Comparison of ENCODE assay signal across 28 cellular contexts in genomic region chr1:208113036-208113435, GRCh38.
"Had no signal": no experiment of that assay in that cellular context is flagged by ENCODE, and none has a peak within 500 bp of the region (broad histone marks: within the 10 kb centered on the region; RNA-seq: fewer than 3 reads in every experiment).

No MANE protein-coding gene starts in this region.

- H3K9ac ChIP-seq: KMS-11 had no signal

- ATAC-seq: activated CD4-positive, alpha-beta T cell treated with anti-CD3 and anti-CD28 coated beads for 36 hours; activated CD4-positive, CD25-positive, alpha-beta regulatory T cell treated with anti-CD3 and anti-CD28 coated beads, Interleukin-2, amount 50 U/mL, for 24 hours; activated CD8-positive, alpha-beta T cell treated with anti-CD3 and anti-CD28 coated beads, Interleukin-2, amount 10 ng/mL, durations not matched to agents 7 days and 5 days; activated naive CD4-positive, alpha-beta T cell treated with anti-CD3 and anti-CD28 coated beads, Interleukin-2, amount 50 U/mL, for 72 hours; activated T-cell treated with anti-CD3 and anti-CD28 coated beads, Interleukin-2, amount 50 U/mL, for 4 hours; body of pancreas; Right ventricle myocardium inferior; WTC11 had no signal

- H3K4me3 Mint-ChIP-seq: activated CD4-positive, alpha-beta T cell treated with anti-CD3 and anti-CD28 coated beads for 36 hours; activated CD4-positive, alpha-beta T cell treated with anti-CD3 and anti-CD28 coated beads, Interleukin-2, amount 10 ng/mL, durations not matched to agents 7 days and 5 days; activated CD8-positive, alpha-beta T cell treated with anti-CD3 and anti-CD28 coated beads, Interleukin-2, amount 10 ng/mL, durations not matched to agents 7 days and 5 days; activated naive CD4-positive, alpha-beta T cell treated with anti-CD3 and anti-CD28 coated beads for 36 hours; activated T-cell treated with anti-CD3 and anti-CD28 coated beads, Interleukin-2, amount 50 U/mL, for 4 hours; activated T-helper 1 cell treated with anti-CD3 and anti-CD28 coated beads, Interleukin-12 subunit alpha, Interleukin-12 subunit beta, Interleukin-2, Interleukin-4 antibody, amounts not matched to agents 30 ng/mL and 10 ng/mL and 1 ng/mL, durations not matched to agents 14 hours and 24 hours and 36 hours; WTC11 had no signal

- H3K4me2 ChIP-seq: KMS-11 had no signal

- H3K36me3 ChIP-seq: adrenal gland had no signal

- H3K27ac Mint-ChIP-seq: activated CD4-positive, alpha-beta T cell treated with anti-CD3 and anti-CD28 coated beads for 36 hours; activated CD4-positive, alpha-beta T cell treated with anti-CD3 and anti-CD28 coated beads, Interleukin-2, amount 10 ng/mL, durations not matched to agents 7 days and 5 days; activated CD8-positive, alpha-beta T cell treated with anti-CD3 and anti-CD28 coated beads, Interleukin-2, amount 10 ng/mL, durations not matched to agents 7 days and 5 days; activated naive CD4-positive, alpha-beta T cell treated with anti-CD3 and anti-CD28 coated beads for 36 hours; activated T-helper 1 cell treated with anti-CD3 and anti-CD28 coated beads, Interleukin-12 subunit alpha, Interleukin-12 subunit beta, Interleukin-2, Interleukin-4 antibody, amounts not matched to agents 30 ng/mL and 10 ng/mL and 1 ng/mL, durations not matched to agents 14 hours and 24 hours and 36 hours; WTC11 had no signal

- H3K4me1 ChIP-seq: adrenal gland, body of pancreas had no signal

- H3K9me3 Mint-ChIP-seq: activated CD4-positive, alpha-beta T cell treated with anti-CD3 and anti-CD28 coated beads, Interleukin-2, amount 10 ng/mL, durations not matched to agents 7 days and 5 days; activated naive CD4-positive, alpha-beta T cell treated with anti-CD3 and anti-CD28 coated beads for 36 hours; activated naive CD4-positive, alpha-beta T cell treated with anti-CD3 and anti-CD28 coated beads, Interleukin-2, amount 50 U/mL, for 72 hours; activated T-cell treated with anti-CD3 and anti-CD28 coated beads, Interleukin-2, amount 50 U/mL, for 4 hours; activated T-helper 1 cell treated with anti-CD3 and anti-CD28 coated beads, Interleukin-12 subunit alpha, Interleukin-12 subunit beta, Interleukin-2, Interleukin-4 antibody, amounts not matched to agents 30 ng/mL and 10 ng/mL and 1 ng/mL, durations not matched to agents 14 hours and 24 hours and 36 hours; WTC11 had no signal

- H3K27me3 Mint-ChIP-seq: activated CD4-positive, alpha-beta T cell treated with anti-CD3 and anti-CD28 coated beads for 36 hours had no signal

- H3K4me1 Mint-ChIP-seq: activated CD4-positive, alpha-beta T cell treated with anti-CD3 and anti-CD28 coated beads for 36 hours; activated CD4-positive, alpha-beta T cell treated with anti-CD3 and anti-CD28 coated beads, Interleukin-2, amount 10 ng/mL, durations not matched to agents 7 days and 5 days had no signal

- H3K27ac ChIP-seq: adrenal gland, body of pancreas, KMS-11, PC-9, RWPE1 had no signal

- H2AFZ ChIP-seq: PC-9 had no signal

- DNase-seq: activated CD4-positive, alpha-beta T cell treated with anti-CD3 and anti-CD28 coated beads for 36 hours; activated CD4-positive, alpha-beta T cell treated with anti-CD3 and anti-CD28 coated beads, Interleukin-2, amount 10 ng/mL, durations not matched to agents 7 days and 5 days; activated CD4-positive, alpha-beta T cell treated with anti-CD3 and anti-CD28 coated beads, Interleukin-2, amount 50 U/mL, for 48 hours; activated CD8-positive, alpha-beta T cell treated with anti-CD3 and anti-CD28 coated beads, Interleukin-2, amount 10 ng/mL, durations not matched to agents 7 days and 5 days; activated gamma-delta T cell treated with Interleukin-2 at 50 U/mL for 16 hours; activated naive CD4-positive, alpha-beta T cell treated with anti-CD3 and anti-CD28 coated beads for 36 hours; activated T-cell treated with anti-CD3 and anti-CD28 coated beads, Interleukin-2, amount 50 U/mL, for 4 hours; adrenal gland; body of pancreas; caudate nucleus; cerebellar nuclear complex; NCI-H1105 treated with DMSO at 0.1 percent for 48 hours; NCI-H1436; NCI-H1694 treated with DMSO at 0.1 percent for 48 hours; NCI-H2029; NCI-H2171 treated with DMSO at 0.1 percent for 48 hours; NCI-H2227 treated with DMSO at 0.1 percent for 48 hours; NCI-H446; NCI-H510A treated with DMSO at 0.1 percent for 48 hours; PC-9; SIG-M5 had no signal

- H3K36me3 Mint-ChIP-seq: activated naive CD4-positive, alpha-beta T cell treated with anti-CD3 and anti-CD28 coated beads, Interleukin-2, amount 50 U/mL, for 72 hours; WTC11 had no signal

- H3K27me3 ChIP-seq: adrenal gland, body of pancreas had no signal

- H3K4me3 ChIP-seq: adrenal gland, body of pancreas, PC-9 had no signal

- H3K9me3 ChIP-seq: adrenal gland, body of pancreas had no signal
